In the genomic region with DNA sequence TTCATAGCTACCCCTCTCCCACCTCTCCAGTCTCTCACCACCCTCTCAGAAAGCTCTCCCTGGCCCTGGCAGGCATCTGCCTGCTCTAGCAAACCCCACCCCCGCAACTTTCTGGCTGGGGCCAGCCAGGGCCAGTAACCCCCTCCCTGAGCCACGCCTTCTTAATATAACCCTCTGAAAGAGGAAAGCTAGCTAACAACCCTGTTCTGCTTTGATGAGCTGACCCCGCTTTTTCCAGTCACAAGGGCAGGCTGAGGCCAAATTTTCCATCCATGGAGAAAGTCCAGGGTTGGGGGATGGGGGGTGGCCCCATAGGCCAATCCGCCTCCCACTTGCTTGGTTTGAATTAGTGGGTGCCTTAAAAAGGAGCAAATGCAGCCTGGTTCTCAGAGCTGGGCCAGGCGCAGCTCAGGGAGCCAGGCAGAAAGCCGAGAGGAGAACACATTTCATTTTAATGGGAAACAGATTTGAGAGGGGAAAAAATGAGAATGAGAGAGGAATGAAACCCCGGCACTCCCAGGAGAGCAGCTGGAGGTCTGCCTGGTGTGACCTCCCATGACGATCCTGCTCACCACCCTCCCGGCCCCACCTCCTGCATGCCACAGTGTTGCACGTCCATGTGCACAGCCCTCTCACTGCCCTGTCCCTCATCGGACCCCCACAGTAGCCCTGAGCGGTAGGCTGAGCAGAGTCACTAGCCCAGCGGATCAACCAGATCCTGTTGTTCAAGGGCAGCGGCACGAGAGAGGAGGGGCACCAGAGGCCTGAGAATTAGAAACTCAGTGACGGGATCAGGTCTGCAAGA, we compare ENCODE assay signal across 10 cellular contexts.
DNase-seq lines count a peak whose midpoint lies in the region; ATAC-seq and TF ChIP-seq lines count a peak whose summit lies in the region.
"Had no signal": no experiment of that assay in that cellular context is flagged by ENCODE, and none has a peak within 500 bp of the region (broad histone marks: within the 10 kb centered on the region; RNA-seq: fewer than 3 reads in every experiment).

No MANE protein-coding gene starts in this region.

- no peaks in the 10 kb centered on the region for H3K27me3 ChIP-seq in WERI-Rb-1 (ENCODE audit: insufficient read depth, low read depth, severe bottlenecking)
- no peaks in the 10 kb centered on the region for H3K27me3 ChIP-seq in heart left ventricle
- H3K27me3 ChIP-seq: neutrophil had no signal

- no peaks in the 10 kb centered on the region for H3K36me3 ChIP-seq in WERI-Rb-1
- no peaks in the 10 kb centered on the region for H3K36me3 ChIP-seq in heart left ventricle
- H3K36me3 ChIP-seq: neutrophil had no signal

- H3K27ac ChIP-seq in WERI-Rb-1 (no peak overlapping the region), heart left ventricle (peak overlapping the region; percentile 69 to 98 (median 92))
- H3K27ac ChIP-seq: KMS-11, neutrophil had no signal

- in situ Hi-C loops in KBM-7 (cut with MboI; ENCODE audit: low pct_unique_long_range_greater_than_20kb, low sequenced_read_pairs), result no loop called here

- no peak for TF ChIP-seq POLR2A in heart left ventricle (IDR thresholded peaks at IDR 0.05)

- H3K4me3 ChIP-seq in WERI-Rb-1 (ENCODE audit: low read depth, low read length) (no peak overlapping the region), heart left ventricle (peak overlapping the region in 9 of 12 donors; percentile 3 to 56 (median 39))

- TF ChIP-seq CTCF in WERI-Rb-1 (IDR thresholded peaks at IDR 0.05; ENCODE audit: low read depth, low read length), result no peak
- TF ChIP-seq CTCF in heart left ventricle (IDR thresholded peaks at IDR 0.05), result no peak

- H3K9me3 ChIP-seq in WERI-Rb-1 (ENCODE audit: severe bottlenecking) (no peaks in the 10 kb centered on the region), heart left ventricle (no peaks in the 10 kb centered on the region)
- H3K9me3 ChIP-seq: neutrophil had no signal

- DNase-seq in EL (peak; percentile 89), WERI-Rb-1 (peak; percentile 66), heart left ventricle (peak; percentile 81 to 92 (median 83)), retina (peak; percentile 57), SW480 (ENCODE audit: low spot score) (no peak), KBM-7 (no peak), NCI-H2081 treated with DMSO at 0.1 percent for 48 hours (lab: John Stamatoyannopoulos, UW) (no peak)

- H3K4me1 ChIP-seq in heart left ventricle, result peaks cover 0 to 78% (median 39%) of the 10 kb centered on the region in 12 donors

- WGBS in heart left ventricle, 4 donors, result 32 to 44% (median 39%) methylated on average over 16 of the region's 16 CpGs

- ATAC-seq in heart left ventricle (peak; percentile 59 to 80 (median 76)), GM18861 (IDR thresholded peaks at IDR 0.05; ENCODE audit: unreplicated experiment) (no peak)

- intact Hi-C loops in heart left ventricle (cut with DNase I), result loop anchor here in 8 of 10 donors (2.0 to 5.0 kb wide), 6 partner anchors 34 to 73 kb away; no protein-coding TSS in a partner anchor

Comparison
In these comparisons a context has a peak if more than half of its experiments do, and no peak if none do; other contexts are left out.
1. DNase-seq: peak in EL (single experiment), WERI-Rb-1 (single experiment), heart left ventricle (5 of 5) and retina (single experiment); none in SW480 (single experiment), KBM-7 (single experiment) and NCI-H2081 treated with DMSO at 0.1 percent for 48 hours (single experiment).